In genomic region chr13:22926176-22927007, GRCh38 we compare ENCODE assay signal across 8 cellular contexts.
A peak's percentile ranks its signal among the peaks of the same experiment; 100 is the strongest.
DNase-seq lines count a peak whose midpoint lies in the region; ATAC-seq and TF ChIP-seq lines count a peak whose summit lies in the region.

No MANE protein-coding gene starts in this region.

- H3K4me1 ChIP-seq in right atrium auricular region (no peaks in the 10 kb centered on the region), rectal smooth muscle tissue (ENCODE audit: control insufficient read depth, insufficient read depth, low read length) (no peaks in the 10 kb centered on the region)
- peaks cover 2% of the 10 kb centered on the region for H3K4me1 ChIP-seq in effector memory CD4-positive, alpha-beta T cell (ENCODE audit: control insufficient read depth, insufficient read depth, low read length, poor library complexity, severe bottlenecking)

- no peaks in the 10 kb centered on the region for H3K27me3 ChIP-seq in right atrium auricular region
- H3K27me3 ChIP-seq in rectal smooth muscle tissue (ENCODE audit: control insufficient read depth, insufficient read depth, low read length) = no peaks in the 10 kb centered on the region
- H3K27me3 ChIP-seq in effector memory CD4-positive, alpha-beta T cell (replicated peaks; ENCODE audit: control insufficient read depth, insufficient read depth, low read length, poor library complexity, severe bottlenecking) = no peaks in the 10 kb centered on the region

- H3K27ac ChIP-seq in right atrium auricular region (peak overlapping the region; percentile 36 to 58), rectal smooth muscle tissue (ENCODE audit: low read depth, low read length) (peak overlapping the region; percentile 86)
- no peak overlapping the region for H3K27ac ChIP-seq in effector memory CD4-positive, alpha-beta T cell (ENCODE audit: insufficient read depth, low read length, poor library complexity, severe bottlenecking)

- no peak overlapping the region for H3K9ac ChIP-seq in rectal smooth muscle tissue (ENCODE audit: low read length)

- no peaks in the 10 kb centered on the region for H3K9me3 ChIP-seq in right atrium auricular region
- H3K9me3 ChIP-seq in effector memory CD4-positive, alpha-beta T cell (ENCODE audit: control insufficient read depth, low read length) = no peaks in the 10 kb centered on the region

- H3K4me3 ChIP-seq in GM08714 (ENCODE audit: low read length) (peak overlapping the region; percentile 0; the same call in 1 of the 2 replicates), right atrium auricular region (peak overlapping the region; percentile 47 to 55), rectal smooth muscle tissue (ENCODE audit: low read length) (peak overlapping the region; percentile 62)
- no peak overlapping the region for H3K4me3 ChIP-seq in effector memory CD4-positive, alpha-beta T cell (ENCODE audit: insufficient read depth, low read depth, low read length, poor library complexity, severe bottlenecking)

- no peak for ATAC-seq in HG02981 (IDR thresholded peaks at IDR 0.05; ENCODE audit: unreplicated experiment)
- no peak for ATAC-seq in HG03097 (IDR thresholded peaks at IDR 0.05; ENCODE audit: low FRiP score, unreplicated experiment)
- ATAC-seq in GM21576 (IDR thresholded peaks at IDR 0.05; ENCODE audit: unreplicated experiment) = no peak

- DNase-seq in NCI-H526 (lab: John Stamatoyannopoulos, UW) (peak; percentile 87 to 98), right atrium auricular region (ENCODE audit: low spot score) (no peak)
- DNase-seq in effector memory CD4-positive, alpha-beta T cell = no peak

- no peaks in the 10 kb centered on the region for H3K36me3 ChIP-seq in right atrium auricular region
- H3K36me3 ChIP-seq in rectal smooth muscle tissue (ENCODE audit: control insufficient read depth, insufficient read depth, low read length) = no peaks in the 10 kb centered on the region
- no peaks in the 10 kb centered on the region for H3K36me3 ChIP-seq in effector memory CD4-positive, alpha-beta T cell (ENCODE audit: control insufficient read depth, insufficient read depth, low read length)

- peak in 1 of 2 donors; percentile 22 for TF ChIP-seq CTCF in right atrium auricular region (IDR thresholded peaks at IDR 0.05)

Comparison
In these comparisons a context has a peak if more than half of its experiments do, and no peak if none do; other contexts are left out.
1. DNase-seq: peak in NCI-H526 (2 of 2); none in right atrium auricular region (single experiment) and effector memory CD4-positive, alpha-beta T cell (0 of 3).